Comparison of ENCODE assay signal across 14 cellular contexts in the genomic region with DNA sequence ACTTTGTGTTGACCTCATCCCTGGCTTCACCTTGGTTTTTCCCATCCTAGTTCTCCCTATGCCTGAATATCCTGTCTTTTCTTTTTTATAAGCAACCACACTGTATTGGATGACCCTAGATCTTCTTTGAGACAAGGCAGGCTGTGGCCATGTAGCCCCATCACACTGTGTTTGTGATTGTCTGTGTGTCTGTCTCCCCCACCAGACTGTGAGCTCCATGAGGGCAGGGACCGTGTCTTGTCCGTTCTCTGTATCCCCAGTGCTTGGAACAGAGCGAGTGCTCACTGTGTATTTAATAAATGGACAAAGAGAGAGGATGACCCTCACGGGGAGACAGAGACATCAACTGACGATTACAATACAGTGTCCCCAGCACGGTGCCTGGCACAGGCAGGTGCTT. TPM values are rescaled to one million over a fixed set of nuclear protein-coding genes. Genes with fewer than 3 reads are reported as not detected.
"Had no signal": no experiment of that assay in that cellular context is flagged by ENCODE, and none has a peak within 500 bp of the region (broad histone marks: within the 10 kb centered on the region; RNA-seq: fewer than 3 reads in every experiment).

No MANE protein-coding gene starts in this region.

- H3K27ac Mint-ChIP-seq: activated CD8-positive, alpha-beta memory T cell treated with anti-CD3 and anti-CD28 coated beads, Interleukin-2, amount 10 ng/mL, durations not matched to agents 7 days and 5 days; activated naive CD8-positive, alpha-beta T cell treated with anti-CD3 and anti-CD28 coated beads, Interleukin-2, amount 10 ng/mL, durations not matched to agents 7 days and 5 days; T-helper 1 cell treated with Interleukin-12 subunit alpha and Interleukin-12 subunit beta and Interleukin-4 antibody, amounts not matched to agents 30 μg/mL and 1 μg/mL, for 36 hours had no signal

- H3K4me3 Mint-ChIP-seq: activated CD8-positive, alpha-beta memory T cell treated with anti-CD3 and anti-CD28 coated beads, Interleukin-2, amount 10 ng/mL, durations not matched to agents 7 days and 5 days; activated naive CD8-positive, alpha-beta T cell treated with anti-CD3 and anti-CD28 coated beads, Interleukin-2, amount 10 ng/mL, durations not matched to agents 7 days and 5 days; activated T-cell treated with anti-CD3 and anti-CD28 coated beads, Interleukin-2, amount 50 U/mL, for 4 hours; T-helper 1 cell treated with Interleukin-12 subunit alpha and Interleukin-12 subunit beta and Interleukin-4 antibody, amounts not matched to agents 30 μg/mL and 1 μg/mL, for 36 hours had no signal

- H3K4me3 ChIP-seq: cardiac muscle cell, heart right ventricle, right atrium auricular region, transverse colon had no signal

- H3K9me3 Mint-ChIP-seq: activated naive CD8-positive, alpha-beta T cell treated with anti-CD3 and anti-CD28 coated beads, Interleukin-2, amount 10 ng/mL, durations not matched to agents 7 days and 5 days; activated T-cell treated with anti-CD3 and anti-CD28 coated beads, Interleukin-2, amount 50 U/mL, for 4 hours; T-helper 1 cell treated with Interleukin-12 subunit alpha and Interleukin-12 subunit beta and Interleukin-4 antibody, amounts not matched to agents 30 μg/mL and 1 μg/mL, for 36 hours had no signal

- ATAC-seq: activated CD8-positive, alpha-beta memory T cell treated with anti-CD3 and anti-CD28 coated beads, Interleukin-2, amount 10 ng/mL, durations not matched to agents 7 days and 5 days; activated T-cell treated with anti-CD3 and anti-CD28 coated beads, Interleukin-2, amount 50 U/mL, for 4 hours had no signal

- H3K9me3 ChIP-seq: heart right ventricle, right atrium auricular region, transverse colon had no signal

- H3K27ac ChIP-seq: cardiac muscle cell, heart right ventricle, right atrium auricular region, transverse colon had no signal

- DNase-seq: activated CD8-positive, alpha-beta memory T cell treated with anti-CD3 and anti-CD28 coated beads, Interleukin-2, amount 10 ng/mL, durations not matched to agents 7 days and 5 days; activated gamma-delta T cell; activated naive CD8-positive, alpha-beta T cell treated with anti-CD3 and anti-CD28 coated beads, Interleukin-2, amount 10 ng/mL, durations not matched to agents 7 days and 5 days; activated T-cell treated with anti-CD3 and anti-CD28 coated beads, Interleukin-2, amount 50 U/mL, for 4 hours; heart right ventricle; islet precursor cell; small intestine; transverse colon had no signal

RNA-seq across cellular contexts. Expression of gene RUNDC3A, which starts 9.1 kb away (rescaled TPM):
- total RNA-seq: endothelial cell of umbilical vein, fibroblast of lung, left lobe of liver had no signal

RNA-seq across cellular contexts. Expression of gene SLC4A1, which starts 49.6 kb away (rescaled TPM):
- total RNA-seq: activated CD8-positive, alpha-beta memory T cell treated with anti-CD3 and anti-CD28 coated beads, Interleukin-2, amount 10 ng/mL, durations not matched to agents 7 days and 5 days; activated naive CD8-positive, alpha-beta T cell treated with anti-CD3 and anti-CD28 coated beads, Interleukin-2, amount 10 ng/mL, durations not matched to agents 7 days and 5 days; activated T-cell treated with anti-CD3 and anti-CD28 coated beads, Interleukin-2, amount 50 U/mL, for 4 hours; cardiac muscle cell; endothelial cell of umbilical vein; fibroblast of lung; transverse colon had no signal
